ENCODE assay signal across 8 cellular contexts in genomic region chr3:11770105-11770476, GRCh38.
DNase-seq lines count a peak whose midpoint lies in the region; ATAC-seq and TF ChIP-seq lines count a peak whose summit lies in the region.

No MANE protein-coding gene starts in this region.

- peaks cover 0 to 6% of the 10 kb centered on the region in 2 donors for H3K4me1 ChIP-seq in breast epithelium

- H3K27ac ChIP-seq in breast epithelium: peak overlapping the region; percentile 91 to 98

- no peak overlapping the region for H3K27ac Mint-ChIP-seq in nephron progenitor cell

- peaks cover 30% of the 10 kb centered on the region for H3K4me1 Mint-ChIP-seq in nephron progenitor cell

- no peaks in the 10 kb centered on the region for H3K27me3 ChIP-seq in breast epithelium

- intact Hi-C loops in breast epithelium (cut with DNase I; ENCODE audit: low total_unique reads): no loop called here

- no peaks in the 10 kb centered on the region for H3K36me3 Mint-ChIP-seq in nephron progenitor cell (ENCODE audit: low read depth)

- H3K36me3 ChIP-seq in breast epithelium: no peaks in the 10 kb centered on the region

- in situ Hi-C loops in G401 (cut with HindIII; ENCODE audit: low sequenced_read_pairs): no loop called here

- H3K9me3 Mint-ChIP-seq in nephron progenitor cell: no peaks in the 10 kb centered on the region

- H3K4me3 ChIP-seq in breast epithelium: peak overlapping the region in 2 of 3 donors; percentile 36 to 40

- ATAC-seq in HG03432 (IDR thresholded peaks at IDR 0.05; ENCODE audit: unreplicated experiment) (peak; percentile 13), GM21717 (IDR thresholded peaks at IDR 0.05; ENCODE audit: unreplicated experiment) (no peak)

- TF ChIP-seq POLR2A in breast epithelium (IDR thresholded peaks at IDR 0.05): no peak

- DNase-seq in G401 (ENCODE audit: low spot score): peak; percentile 58
- DNase-seq in breast epithelium (ENCODE audit: low spot score in 2 of 2): no peak
- no peak for DNase-seq in nephron progenitor cell
- DNase-seq in NCI-H82 (lab: John Stamatoyannopoulos, UW): no peak
- no peak for DNase-seq in NCI-H226
- no peak for DNase-seq in HCEC 1CT

- TF ChIP-seq CTCF in breast epithelium (IDR thresholded peaks at IDR 0.05) (peak in 1 of 3 donors; percentile 13), nephron progenitor cell (IDR thresholded peaks at IDR 0.05) (no peak)

- H3K27me3 Mint-ChIP-seq in nephron progenitor cell (ENCODE audit: low read depth, poor library complexity): no peaks in the 10 kb centered on the region

- H3K4me3 Mint-ChIP-seq in nephron progenitor cell: peak overlapping the region; percentile 43

- H3K9me3 ChIP-seq in breast epithelium: no peaks in the 10 kb centered on the region
